Comparison of ENCODE assay signal across 10 cellular contexts in genomic region chr14:55807536-55807935, GRCh38.
DNase-seq lines count a peak whose midpoint lies in the region; ATAC-seq, FAIRE-seq and TF ChIP-seq lines count a peak whose summit lies in the region.
"Had no signal": no experiment of that assay in that cellular context is flagged by ENCODE, and none has a peak within 500 bp of the region (broad histone marks: within the 10 kb centered on the region; RNA-seq: fewer than 3 reads in every experiment).

No MANE protein-coding gene starts in this region.

- peak; percentile 46 for DNase-seq in NCI-H2107 treated with DMSO at 0.1 percent for 48 hours (lab: John Stamatoyannopoulos, UW; ENCODE audit: unreplicated experiment)
- DNase-seq in NCI-H2107 (lab: John Stamatoyannopoulos, UW), result no peak
- no peak for DNase-seq in MCF 10A (ENCODE audit: unreplicated experiment)
- no peak for DNase-seq in natural killer cell treated with Interleukin-12 subunit alpha and Interleukin-12 subunit beta and Interleukin-15 and Interleukin-18, amount 100 ng/mL, for 72 hours (ENCODE audit: low spot score)
- DNase-seq in RCC 7860 (ENCODE audit: low spot score), result no peak
- no peak for DNase-seq in pons (ENCODE audit: low spot score)
- no peak for DNase-seq in GF-D8 (lab: John Stamatoyannopoulos, UW)
- DNase-seq: SIG-M5 had no signal

- peak overlapping the region; percentile 42 for H3K4me3 Mint-ChIP-seq in MCF 10A (ENCODE audit: unreplicated experiment)
- peak overlapping the region; percentile 79 for H3K4me3 Mint-ChIP-seq in natural killer cell treated with Interleukin-12 subunit alpha and Interleukin-12 subunit beta and Interleukin-15 and Interleukin-18, amount 100 ng/mL, for 72 hours

- TF ChIP-seq CTCF in MCF 10A (IDR thresholded peaks at IDR 0.05; ENCODE audit: unreplicated experiment), result no peak

- CTCF ChIA-PET in MCF 10A (lab: Yijun Ruan, JAX), result interaction anchor here (0.7 to 3.0 kb wide), 8 partner anchors 13 to 128 kb away, joined by 3 to 12 read pairs (median 3); no protein-coding TSS in a partner anchor

- H3K27me3 Mint-ChIP-seq in MCF 10A (ENCODE audit: insufficient read depth, unreplicated experiment), result no peaks in the 10 kb centered on the region
- no peaks in the 10 kb centered on the region for H3K27me3 Mint-ChIP-seq in natural killer cell treated with Interleukin-12 subunit alpha and Interleukin-12 subunit beta and Interleukin-15 and Interleukin-18, amount 100 ng/mL, for 72 hours

- no peak for FAIRE-seq in RCC 7860 (lab: Jason Lieb, UNC)
- FAIRE-seq: GM12892 had no signal

- peaks cover 47% of the 10 kb centered on the region for H3K4me1 Mint-ChIP-seq in MCF 10A (ENCODE audit: insufficient read depth, unreplicated experiment)
- H3K4me1 Mint-ChIP-seq in natural killer cell treated with Interleukin-12 subunit alpha and Interleukin-12 subunit beta and Interleukin-15 and Interleukin-18, amount 100 ng/mL, for 72 hours (ENCODE audit: low read depth in 2 of 2), result peaks cover 57 to 71% of the 10 kb centered on the region in 2 donors

- ATAC-seq in HG02938 (IDR thresholded peaks at IDR 0.05; ENCODE audit: unreplicated experiment), result peak; percentile 27
- ATAC-seq in natural killer cell treated with Interleukin-12 subunit alpha and Interleukin-12 subunit beta and Interleukin-15 and Interleukin-18, amount 100 ng/mL, for 72 hours, result peak in 1 of 2 donors; percentile 2

- intact Hi-C loops in MCF 10A (cut with micrococcal nuclease), result no loop called here

- H3K27ac Mint-ChIP-seq in MCF 10A (ENCODE audit: low read depth, unreplicated experiment), result peak overlapping the region; percentile 97
- peak overlapping the region; percentile 81 to 88 for H3K27ac Mint-ChIP-seq in natural killer cell treated with Interleukin-12 subunit alpha and Interleukin-12 subunit beta and Interleukin-15 and Interleukin-18, amount 100 ng/mL, for 72 hours

- H3K9me3 Mint-ChIP-seq in MCF 10A (ENCODE audit: unreplicated experiment), result peaks cover 8% of the 10 kb centered on the region
- peaks cover 19% of the 10 kb centered on the region for H3K9me3 Mint-ChIP-seq in natural killer cell treated with Interleukin-12 subunit alpha and Interleukin-12 subunit beta and Interleukin-15 and Interleukin-18, amount 100 ng/mL, for 72 hours

- no TSS peak for BruUV-seq in MCF 10A (replicated peaks; lab: Mats Ljungman, UMichigan)

- H3K36me3 Mint-ChIP-seq in MCF 10A (ENCODE audit: insufficient read depth, unreplicated experiment), result no peaks in the 10 kb centered on the region
- peaks cover 33% of the 10 kb centered on the region for H3K36me3 Mint-ChIP-seq in natural killer cell treated with Interleukin-12 subunit alpha and Interleukin-12 subunit beta and Interleukin-15 and Interleukin-18, amount 100 ng/mL, for 72 hours

- POLR2A ChIA-PET in MCF 10A (lab: Yijun Ruan, JAX), result interaction anchor here (0.6 to 2.7 kb wide), 18 partner anchors 11 to 532 kb away, joined by 3 to 23 read pairs (median 5); no protein-coding TSS in a partner anchor
